2 cellular contexts compared by ENCODE assay signal in genomic region chr12:20319374-20319773, GRCh38.
TF ChIP-seq lines count a peak whose summit lies in the region.

No MANE protein-coding gene starts in this region.

TF ChIP-seq in SK-N-SH, 30 proteins besides CTCF, POLR2A, EP300 and RAD21 (continued from another document):
- TF ChIP-seq USF2 (IDR thresholded peaks at IDR 0.05; ENCODE audit: borderline replicate concordance, low read depth, low read length) (no peak), FOSL2 (IDR thresholded peaks at IDR 0.05; ENCODE audit: borderline replicate concordance, low read depth) (no peak), GATA2 (CRISPR knock-in tag; IDR thresholded peaks at IDR 0.05) (no peak), MEF2A (IDR thresholded peaks at IDR 0.05; ENCODE audit: borderline replicate concordance, low read depth) (no peak), RFX5 (IDR thresholded peaks at IDR 0.05; ENCODE audit: low read length) (no peak), YY1 (IDR thresholded peaks at IDR 0.05; ENCODE audit: low read depth) (no peak), CHD2 (IDR thresholded peaks at IDR 0.05; ENCODE audit: low read length, partially characterized antibody) (no peak), EZH2phosphoT487 (IDR thresholded peaks at IDR 0.05; ENCODE audit: borderline replicate concordance, low read depth) (no peak), FOXM1 (IDR thresholded peaks at IDR 0.05; ENCODE audit: low read depth) (no peak), ELF1 (IDR thresholded peaks at IDR 0.05) (no peak), NRF1 (IDR thresholded peaks at IDR 0.05; ENCODE audit: low read depth, low read length) (no peak), PBX3 (IDR thresholded peaks at IDR 0.05) (no peak), TCF12 (IDR thresholded peaks at IDR 0.05) (no peak), IRF3 (IDR thresholded peaks at IDR 0.05; ENCODE audit: low read depth, low read length) (no peak), ZBTB33 (IDR thresholded peaks at IDR 0.05; ENCODE audit: borderline replicate concordance, low read depth) (no peak), JUND (IDR thresholded peaks at IDR 0.05) (no peak), RXRA (IDR thresholded peaks at IDR 0.05; ENCODE audit: borderline replicate concordance, low read depth) (no peak)

TF ChIP-seq in SK-N-SH treated with all-trans-retinoic acid at 6 μM for 48 hours, 23 proteins besides CTCF, POLR2A, EP300 and RAD21:
- TF ChIP-seq CSRNP3 (CRISPR knock-in tag; IDR thresholded peaks at IDR 0.05) (no peak), ZFP3 (CRISPR knock-in tag; IDR thresholded peaks at IDR 0.05) (no peak), BACH2 (CRISPR knock-in tag; IDR thresholded peaks at IDR 0.05; ENCODE audit: borderline replicate concordance) (no peak), CSDC2 (CRISPR knock-in tag; IDR thresholded peaks at IDR 0.05) (no peak), TCF4 (CRISPR knock-in tag; IDR thresholded peaks at IDR 0.05; ENCODE audit: borderline replicate concordance) (no peak), PPARA (CRISPR knock-in tag; IDR thresholded peaks at IDR 0.05; ENCODE audit: borderline replicate concordance) (no peak), GLIS3 (CRISPR knock-in tag; IDR thresholded peaks at IDR 0.05) (no peak), ZC3H10 (CRISPR knock-in tag; IDR thresholded peaks at IDR 0.05) (no peak), POU6F1 (CRISPR knock-in tag; IDR thresholded peaks at IDR 0.05; ENCODE audit: borderline replicate concordance, low read depth) (no peak), CREB5 (CRISPR knock-in tag; IDR thresholded peaks at IDR 0.05; ENCODE audit: low read depth) (no peak), SNAI2 (CRISPR knock-in tag; IDR thresholded peaks at IDR 0.05) (no peak), TSHZ2 (CRISPR knock-in tag; IDR thresholded peaks at IDR 0.05) (no peak)
